In genomic region chr5:56671571-56671970, GRCh38 we compare ENCODE assay signal across 23 cellular contexts.
DNase-seq lines count a peak whose midpoint lies in the region; ATAC-seq, FAIRE-seq and TF ChIP-seq lines count a peak whose summit lies in the region.
"Had no signal": no experiment of that assay in that cellular context is flagged by ENCODE, and none has a peak within 500 bp of the region (broad histone marks: within the 10 kb centered on the region; RNA-seq: fewer than 3 reads in every experiment).

No MANE protein-coding gene starts in this region.

- 91 to 93% methylated on average over 4 of the region's 4 CpGs for WGBS in heart right ventricle, 2 donors
- 68% methylated on average over 4 of the region's 4 CpGs; no CpG with 5 or more reads in 1 of the 2 experiments for WGBS in H1 (ENCODE audit: extremely low coverage in 1 of 2, insufficient coverage in 1 of 2, insufficient read length in 1 of 2, insufficient replicate concordance in 2 of 2, low coverage in 1 of 2, low lambda C conversion rate in 2 of 2, missing lambda C conversion rate in 1 of 2), 2 experiments

- H3K23me2 ChIP-seq in H1 (ENCODE audit: low read depth, low read length): no peaks in the 10 kb centered on the region

- no peaks in the 10 kb centered on the region for H3K79me1 ChIP-seq in H1 (ENCODE audit: low read depth, low read length)

- no peak overlapping the region for H2AK5ac ChIP-seq in H1 (ENCODE audit: low read depth, low read length)

- TF ChIP-seq CTCF in heart right ventricle (IDR thresholded peaks at IDR 0.05) (no peak), H1 (IDR thresholded peaks at IDR 0.05; ENCODE audit: control extremely low read depth in 1 of 3, insufficient read depth in 1 of 3, low read depth in 1 of 3, low read length in 3 of 3) (no peak)

- H4K91ac ChIP-seq in H1 (replicated peaks; ENCODE audit: insufficient read length, low read length): no peak overlapping the region

- H4K8ac ChIP-seq in H1 (ENCODE audit: extremely low read depth, insufficient read depth, low read length): no peak overlapping the region

- H3K4me1 ChIP-seq in heart right ventricle (peaks cover 0 to 67% (median 7%) of the 10 kb centered on the region in 9 donors), H1 (replicated peaks in 1 of 4; ENCODE audit: control insufficient read depth in 3 of 4, insufficient read depth in 4 of 4, low read length in 3 of 4) (peaks cover 11 to 20% (median 16%) of the 10 kb centered on the region in 4 experiments)
- H3K4me1 ChIP-seq: psoas muscle had no signal

- H3K79me2 ChIP-seq in H1 (ENCODE audit: control insufficient read depth in 1 of 2, insufficient read depth in 2 of 2, low read length in 2 of 2): no peaks in the 10 kb centered on the region

- H3K4ac ChIP-seq in H1 (replicated peaks; ENCODE audit: insufficient read length, low read depth, low read length): no peak overlapping the region

- intact Hi-C loops in left ventricle myocardium superior (cut with micrococcal nuclease): no loop called here
- intact Hi-C loops in heart right ventricle (cut with DNase I): no loop called here

- no peak overlapping the region for H3K56ac ChIP-seq in H1 (replicated peaks; ENCODE audit: insufficient read length, low read depth, low read length)

- H3K27ac ChIP-seq in heart right ventricle (peak overlapping the region in 1 of 10 donors; percentile 81), H1 (ENCODE audit: low read depth, low read length) (no peak overlapping the region)
- H3K27ac ChIP-seq: coronary artery, psoas muscle had no signal

- peak overlapping the region in 1 of 2 experiments; percentile 37; a peak in 1 of 4 replicates for H3K4me2 ChIP-seq in H1 (ENCODE audit: insufficient read depth in 1 of 2, low read depth in 2 of 2, low read length in 2 of 2)
- H3K4me2 ChIP-seq: smooth muscle cell had no signal

- H3K23ac ChIP-seq in H1 (ENCODE audit: insufficient read length): no peak overlapping the region

- H3K36me3 ChIP-seq in heart right ventricle (no peaks in the 10 kb centered on the region), H1 (ENCODE audit: control insufficient read depth in 2 of 4, insufficient read depth in 4 of 4, low read length in 3 of 4) (no peaks in the 10 kb centered on the region)
- H3K36me3 ChIP-seq: left ventricle myocardium inferior had no signal

- CTCF ChIA-PET in H1 (lab: Charles Lee; ENCODE audit: partially characterized antibody): interaction anchor here (0.6 to 2.1 kb wide), 2 partner anchors 16 to 166 kb away, joined by 3 to 8 read pairs; no protein-coding TSS in a partner anchor

- no peak overlapping the region for H3K14ac ChIP-seq in H1 (ENCODE audit: insufficient read length)

- no peaks in the 10 kb centered on the region for H4K20me1 ChIP-seq in H1 (replicated peaks in 1 of 2; ENCODE audit: control insufficient read depth in 1 of 2, insufficient read depth in 2 of 2, low read length in 2 of 2)

- H2BK120ac ChIP-seq in H1 (replicated peaks; ENCODE audit: low read depth, low read length): no peak overlapping the region

- H2BK20ac ChIP-seq in H1 (ENCODE audit: low read length): peak overlapping the region; percentile 77; the same call in 1 of the 2 replicates

- ATAC-seq in left ventricle myocardium superior: peak; percentile 32
- ATAC-seq in heart right ventricle: no peak
- ATAC-seq in GM21529 (IDR thresholded peaks at IDR 0.05; ENCODE audit: unreplicated experiment): no peak
- ATAC-seq: activated CD8-positive, alpha-beta T cell treated with anti-CD3 and anti-CD28 coated beads, Interleukin-2, amount 10 ng/mL, durations not matched to agents 7 days and 5 days; body of pancreas; naive thymus-derived CD8-positive, alpha-beta T cell; psoas muscle had no signal

- H4K5ac ChIP-seq in H1 (ENCODE audit: insufficient read length, low read depth, low read length): no peak overlapping the region

- H3K4me3 ChIP-seq in heart right ventricle (no peak overlapping the region), H1 (ENCODE audit: extremely low read depth in 1 of 4, insufficient read depth in 2 of 4, low read depth in 3 of 4, low read length in 4 of 4) (no peak overlapping the region)
- H3K4me3 ChIP-seq: body of pancreas, coronary artery, left ventricle myocardium inferior, psoas muscle, smooth muscle cell had no signal

- POLR2A ChIA-PET in H1 (lab: Charles Lee; ENCODE audit: partially characterized antibody): interaction anchor here (0.9 to 1.0 kb wide), 2 partner anchors 9 to 29 kb away, joined by 3 read pairs; no protein-coding TSS in a partner anchor

- H2BK12ac ChIP-seq in H1 (ENCODE audit: low read depth, low read length): no peak overlapping the region; the same call in 1 of the 2 replicates

- TF ChIP-seq EP300 in H1 (IDR thresholded peaks at IDR 0.05; ENCODE audit: borderline replicate concordance in 1 of 2, low read depth in 2 of 2, low read length in 2 of 2): no peak

- no peak overlapping the region for H2BK15ac ChIP-seq in H1 (ENCODE audit: low read length)

- H3K9me3 ChIP-seq in heart right ventricle (peaks cover 0 to 4% (median 0%) of the 10 kb centered on the region in 11 donors), H1 (ENCODE audit: insufficient read depth in 2 of 2, low read depth in 1 of 2, low read length in 1 of 2) (no peaks in the 10 kb centered on the region)
- H3K9me3 ChIP-seq: body of pancreas, left ventricle myocardium inferior, psoas muscle had no signal

- no peak for TF ChIP-seq RAD21 in H1 (IDR thresholded peaks at IDR 0.05 in 1 of 2, conservative IDR thresholded peaks at IDR 0.05 in 1 of 2; ENCODE audit: low read depth in 2 of 2, low read length in 2 of 2)

- no peak overlapping the region for H2AFZ ChIP-seq in H1 (ENCODE audit: low read length)

- peak; percentile 7 for FAIRE-seq in H1 (lab: Jason Lieb, UNC)
- FAIRE-seq: A204.1, RCC 7860 had no signal

- DNase-seq in left ventricle myocardium superior (no peak), heart right ventricle (no peak), NOMO-1 treated with DMSO at 0.1 percent for 48 hours (lab: John Stamatoyannopoulos, UW; ENCODE audit: unreplicated experiment) (peak; percentile 84), H1 (ENCODE audit: low read depth in 1 of 2, low spot score in 2 of 2) (no peak), erythroblast (lab: John Stamatoyannopoulos, UW) (no peak), NCI-H2107 (lab: John Stamatoyannopoulos, UW) (no peak)
- no peak for DNase-seq in activated CD4-positive, alpha-beta T cell treated with anti-CD3 and anti-CD28 coated beads, Interleukin-2, amount 50 U/mL, for 1 hour
- DNase-seq: activated CD8-positive, alpha-beta T cell treated with anti-CD3 and anti-CD28 coated beads, Interleukin-2, amount 10 ng/mL, durations not matched to agents 7 days and 5 days; activated naive CD8-positive, alpha-beta T cell treated with anti-CD3 and anti-CD28 coated beads for 36 hours; activated T-cell treated with anti-CD3 and anti-CD28 coated beads, Interleukin-2, amount 50 U/mL, for 48 hours; body of pancreas; CD8-positive, alpha-beta memory T cell; DND-41; left ventricle myocardium inferior; naive thymus-derived CD8-positive, alpha-beta T cell; NCI-H187; NCI-H524 treated with DMSO at 0.1 percent for 48 hours; psoas muscle had no signal

- H2BK5ac ChIP-seq in H1 (ENCODE audit: low read depth, low read length): no peak overlapping the region

- TF ChIP-seq POLR2A in H1 (IDR thresholded peaks at IDR 0.05; ENCODE audit: control extremely low read depth in 1 of 2, low read depth in 2 of 2, low read length in 2 of 2): no peak
- no peak for TF ChIP-seq POLR2A in erythroblast (IDR thresholded peaks at IDR 0.05; ENCODE audit: low read length)

- H3K9ac ChIP-seq in H1 (replicated peaks in 1 of 4; ENCODE audit: extremely low read depth in 1 of 4, low read depth in 3 of 4, low read length in 3 of 4): no peak overlapping the region

- H3K18ac ChIP-seq in H1 (ENCODE audit: extremely low read depth, low read length): no peak overlapping the region

- H3K27me3 ChIP-seq in heart right ventricle: no peaks in the 10 kb centered on the region
- peaks cover 0 to 6% (median 0%) of the 10 kb centered on the region in 4 experiments; a peak in 2 of 7 replicates for H3K27me3 ChIP-seq in H1 (replicated peaks in 1 of 4; ENCODE audit: control insufficient read depth in 3 of 4, extremely low read depth in 1 of 4, insufficient read depth in 3 of 4, low read length in 3 of 4)
- H3K27me3 ChIP-seq: body of pancreas had no signal

TF ChIP-seq in H1, 55 proteins besides CTCF, POLR2A, EP300 and RAD21:
- no peak for TF ChIP-seq KDM1A (IDR thresholded peaks at IDR 0.05; ENCODE audit: borderline replicate concordance, low read length)
- no peak for TF ChIP-seq RXRA (IDR thresholded peaks at IDR 0.05; ENCODE audit: insufficient read depth, low read depth, low read length)
- no peak for TF ChIP-seq ZNF274 (IDR thresholded peaks at IDR 0.05; ENCODE audit: borderline replicate concordance, extremely low read depth, low read length)
- TF ChIP-seq GABPA (IDR thresholded peaks at IDR 0.05; ENCODE audit: borderline replicate concordance, insufficient read depth, low read length): no peak
- no peak for TF ChIP-seq CTBP2 (IDR thresholded peaks at IDR 0.05; ENCODE audit: borderline replicate concordance, insufficient read depth, insufficient read length, low read length)
- no peak for TF ChIP-seq SP1 (IDR thresholded peaks at IDR 0.05; ENCODE audit: low read depth, low read length)
- no peak for TF ChIP-seq CHD1 (IDR thresholded peaks at IDR 0.05; ENCODE audit: low read depth, low read length)
- no peak for TF ChIP-seq MAX (IDR thresholded peaks at IDR 0.05)
- no peak for TF ChIP-seq SIX5 (IDR thresholded peaks at IDR 0.05; ENCODE audit: low read depth, low read length)
- no peak for TF ChIP-seq SP4 (IDR thresholded peaks at IDR 0.05; ENCODE audit: low read length)
- TF ChIP-seq BACH1 (IDR thresholded peaks at IDR 0.05; ENCODE audit: low read length): no peak
- no peak for TF ChIP-seq CREB1 (IDR thresholded peaks at IDR 0.05)
- TF ChIP-seq GTF2F1 (IDR thresholded peaks at IDR 0.05; ENCODE audit: borderline replicate concordance, low read depth, low read length): no peak
- TF ChIP-seq SIN3A (conservative IDR thresholded peaks at IDR 0.05 in 1 of 2, IDR thresholded peaks at IDR 0.05 in 1 of 2; ENCODE audit: low read depth in 1 of 2, low read length in 2 of 2): no peak
- TF ChIP-seq BCL11A (IDR thresholded peaks at IDR 0.05; ENCODE audit: low read depth in 2 of 2, low read length in 2 of 2): no peak
- no peak for TF ChIP-seq USF2 (IDR thresholded peaks at IDR 0.05; ENCODE audit: low read length)
- TF ChIP-seq KDM5A (IDR thresholded peaks at IDR 0.05; ENCODE audit: low read length): no peak
TF ChIP-seq in H1: peak in this region for 0.
